ENCODE assay signal across 8 cellular contexts in genomic region chr17:77470800-77471733, GRCh38.
DNase-seq lines count a peak whose midpoint lies in the region; ATAC-seq, FAIRE-seq and TF ChIP-seq lines count a peak whose summit lies in the region.

No MANE protein-coding gene starts in this region.

- peaks cover 21% of the 10 kb centered on the region for H3K4me1 ChIP-seq in prostate gland (replicated peaks)

- intact Hi-C loops in prostate gland (cut with DNase I), result no loop called here

- H3K36me3 ChIP-seq in SU-DHL-6 (ENCODE audit: low read length) (peaks cover 11% of the 10 kb centered on the region; the same call in 1 of the 2 replicates), prostate gland (no peaks in the 10 kb centered on the region)

- FAIRE-seq in GM12891 (lab: Jason Lieb, UNC), result peak; percentile 13

- H3K9ac ChIP-seq in SU-DHL-6 (ENCODE audit: low read length), result peak overlapping the region; percentile 59

- H3F3A ChIP-seq in SU-DHL-6 (ENCODE audit: insufficient read depth), result peaks cover 17% of the 10 kb centered on the region

- no peaks in the 10 kb centered on the region for H3K27me3 ChIP-seq in SU-DHL-6 (ENCODE audit: low read length)
- no peaks in the 10 kb centered on the region for H3K27me3 ChIP-seq in prostate gland (replicated peaks; ENCODE audit: insufficient read depth)

- 52% methylated on average over 9 of the region's 9 CpGs for whole genome bisulfite sequencing in prostate gland

- TF ChIP-seq POLR2A in GM12891 (IDR thresholded peaks at IDR 0.05; ENCODE audit: low read depth, low read length), result no peak
- no peak for TF ChIP-seq POLR2A in prostate gland (IDR thresholded peaks at IDR 0.05)

- ATAC-seq in GM18502 (IDR thresholded peaks at IDR 0.05; ENCODE audit: poor library complexity, unreplicated experiment), result no peak

- TF ChIP-seq CTCF in SU-DHL-6 (IDR thresholded peaks at IDR 0.05; ENCODE audit: insufficient read depth, low read length, poor library complexity, severe bottlenecking) (no peak), fibroblast of villous mesenchyme (IDR thresholded peaks at IDR 0.05; ENCODE audit: insufficient read depth, low read depth, low read length) (peak; percentile 8), prostate gland (IDR thresholded peaks at IDR 0.05) (no peak)

- H3K9me2 ChIP-seq in SU-DHL-6 (replicated peaks; ENCODE audit: insufficient read depth, low read length), result no peaks in the 10 kb centered on the region

- no peak overlapping the region for H2AFZ ChIP-seq in SU-DHL-6 (ENCODE audit: low read depth, low read length, severe bottlenecking)

- DNase-seq in GM12891 (ENCODE audit: insufficient read length, low spot score) (no peak), fibroblast of villous mesenchyme (ENCODE audit: low read depth) (peak; percentile 91), prostate gland (ENCODE audit: low spot score) (no peak), NCI-H146 (lab: John Stamatoyannopoulos, UW) (no peak), NOMO-1 treated with DMSO at 0.1 percent for 48 hours (lab: John Stamatoyannopoulos, UW; ENCODE audit: unreplicated experiment) (no peak), DMS153 treated with DMSO at 0.1 percent for 48 hours (lab: John Stamatoyannopoulos, UW; ENCODE audit: unreplicated experiment) (no peak)

- H3K4me2 ChIP-seq in SU-DHL-6 (ENCODE audit: low read depth, low read length, poor library complexity, severe bottlenecking), result peak overlapping the region; percentile 72

- H3K9me3 ChIP-seq in SU-DHL-6 (ENCODE audit: insufficient read depth, low read length), result no peaks in the 10 kb centered on the region
- H3K9me3 ChIP-seq in prostate gland, result no peaks in the 10 kb centered on the region

- H3K4me3 ChIP-seq in SU-DHL-6 (ENCODE audit: insufficient read depth, low read length, poor library complexity, severe bottlenecking) (peak overlapping the region; percentile 24), fibroblast of villous mesenchyme (ENCODE audit: low read depth, low read length) (peak overlapping the region; percentile 12), prostate gland (no peak overlapping the region)

- no peaks in the 10 kb centered on the region for H4K20me1 ChIP-seq in SU-DHL-6 (ENCODE audit: low read depth, low read length)

- peaks cover 100% of the 10 kb centered on the region for H3K79me2 ChIP-seq in SU-DHL-6 (ENCODE audit: insufficient read depth, low read length)

- H3K27ac ChIP-seq in SU-DHL-6 (ENCODE audit: low read depth, low read length), result peak overlapping the region; percentile 90
- peak overlapping the region; percentile 74 to 77 for H3K27ac ChIP-seq in prostate gland

TF ChIP-seq in GM12891, 5 proteins besides CTCF, POLR2A, EP300 and RAD21:
- no peak for TF ChIP-seq PAX5 (IDR thresholded peaks at IDR 0.05; ENCODE audit: insufficient read depth, low read length, severe bottlenecking)
- TF ChIP-seq TAF1 (IDR thresholded peaks at IDR 0.05; ENCODE audit: low read depth, low read length), result no peak
- no peak for TF ChIP-seq POLR2AphosphoS5 (IDR thresholded peaks at IDR 0.05; ENCODE audit: low read depth, low read length)
- no peak for TF ChIP-seq SPI1 (IDR thresholded peaks at IDR 0.05; ENCODE audit: low read depth, low read length)
- no peak for TF ChIP-seq POU2F2 (IDR thresholded peaks at IDR 0.05; ENCODE audit: low read depth, low read length)
TF ChIP-seq in GM12891: peak in this region for 0.

Comparison
In these comparisons a context has a peak if more than half of its experiments do, and no peak if none do; other contexts are left out.
1. H3K4me3 ChIP-seq: peak in SU-DHL-6 (single experiment) and fibroblast of villous mesenchyme (single experiment); none in prostate gland (0 of 2).